ENCODE assay signal across 1 cellular context in genomic region chr9:136784249-136784996, GRCh38.
TF ChIP-seq lines count a peak whose summit lies in the region.

No MANE protein-coding gene starts in this region.

TF ChIP-seq in H1, 55 proteins besides CTCF, POLR2A, EP300 and RAD21:
- TF ChIP-seq ASH2L (IDR thresholded peaks at IDR 0.05; ENCODE audit: low read length) (no peak), FOSL1 (IDR thresholded peaks at IDR 0.05; ENCODE audit: insufficient read depth, low read depth, low read length) (no peak), YY1 (IDR thresholded peaks at IDR 0.05; ENCODE audit: low read depth, low read length) (peak; percentile 10; the same call in 1 of the 2 replicates), NANOG (IDR thresholded peaks at IDR 0.05; ENCODE audit: insufficient read depth, low read depth, low read length, poor library complexity, severe bottlenecking) (no peak)
